21 cellular contexts compared by ENCODE assay signal in the genomic region with DNA sequence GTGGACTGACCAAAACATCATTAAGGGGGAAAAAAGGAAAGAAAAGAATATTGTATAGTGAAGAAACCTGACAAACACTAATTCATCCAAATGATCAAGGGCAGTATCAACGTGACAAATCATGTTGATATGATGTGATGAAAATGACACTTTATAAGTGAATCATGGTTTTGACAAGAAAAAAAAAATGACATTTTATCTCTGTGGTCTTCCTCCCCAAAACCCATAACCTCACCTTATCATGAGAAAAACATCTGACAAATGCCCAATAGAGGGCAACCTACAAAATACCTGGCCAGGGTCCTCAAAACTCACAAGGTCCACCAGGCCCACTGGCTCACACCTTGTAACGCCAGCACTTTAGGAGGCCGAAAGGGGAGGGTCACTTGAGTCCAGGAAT. TPM values are rescaled to one million over a fixed set of nuclear protein-coding genes. Genes with fewer than 3 reads are reported as not detected.
A peak's percentile ranks its signal among the peaks of the same experiment; 100 is the strongest.
DNase-seq lines count a peak whose midpoint lies in the region; ATAC-seq and TF ChIP-seq lines count a peak whose summit lies in the region.
"Had no signal": no experiment of that assay in that cellular context is flagged by ENCODE, and none has a peak within 500 bp of the region (broad histone marks: within the 10 kb centered on the region; RNA-seq: fewer than 3 reads in every experiment).

No MANE protein-coding gene starts in this region.

- H3K27me3 ChIP-seq in OCI-LY3 (ENCODE audit: low read depth, low read length) (no peaks in the 10 kb centered on the region), dorsolateral prefrontal cortex (no peaks in the 10 kb centered on the region), colonic mucosa (no peaks in the 10 kb centered on the region)
- H3K27me3 ChIP-seq: uterus had no signal

- H3K4me1 ChIP-seq in OCI-LY3 (ENCODE audit: low read length): peaks cover 33% of the 10 kb centered on the region
- peaks cover 4% of the 10 kb centered on the region for H3K4me1 ChIP-seq in colonic mucosa
- H3K4me1 ChIP-seq: prostate gland, uterus had no signal

- peak overlapping the region; percentile 5 for H3K27ac Mint-ChIP-seq in activated T-cell treated with anti-CD3 and anti-CD28 coated beads, Interleukin-2, amount 50 U/mL, for 24 hours
- peak overlapping the region; percentile 37 for H3K27ac Mint-ChIP-seq in stimulated activated naive B cell treated with anti-CD40 and anti-IgM and Interleukin-4, amounts not matched to agents 10 μg/mL and 1 μg/mL and 100 μg/mL, for 72 hours

- H3K4me3 ChIP-seq in OCI-LY3 (ENCODE audit: low read length): no peak overlapping the region
- no peak overlapping the region for H3K4me3 ChIP-seq in dorsolateral prefrontal cortex
- H3K4me3 ChIP-seq in colonic mucosa: no peak overlapping the region
- H3K4me3 ChIP-seq: HAP-1, lung, prostate gland, skin epidermis, uterus had no signal

- H3K9me3 ChIP-seq in OCI-LY3 (ENCODE audit: insufficient read depth, low read length) (no peaks in the 10 kb centered on the region), colonic mucosa (no peaks in the 10 kb centered on the region)
- H3K9me3 ChIP-seq: HAP-1, prostate gland, uterus had no signal

- H3K9ac ChIP-seq in OCI-LY3 (ENCODE audit: low read length) (no peak overlapping the region), colonic mucosa (ENCODE audit: low read depth in 2 of 2, low read length in 2 of 2) (no peak overlapping the region)

- H3K79me2 ChIP-seq in OCI-LY3 (ENCODE audit: low read length): peaks cover 98% of the 10 kb centered on the region

- H3K4me3 Mint-ChIP-seq in activated T-cell treated with anti-CD3 and anti-CD28 coated beads, Interleukin-2, amount 50 U/mL, for 24 hours: no peak overlapping the region
- no peak overlapping the region for H3K4me3 Mint-ChIP-seq in stimulated activated naive B cell treated with anti-CD40 and anti-IgM and Interleukin-4, amounts not matched to agents 10 μg/mL and 1 μg/mL and 100 μg/mL, for 72 hours
- H3K4me3 Mint-ChIP-seq: IgD-negative memory B cell; naive thymus-derived CD4-positive, alpha-beta T cell had no signal

- H3K4me2 ChIP-seq in OCI-LY3 (ENCODE audit: low read length): no peak overlapping the region

- no peak for ATAC-seq in stimulated activated naive B cell treated with anti-CD40 and anti-IgM and Interleukin-4, amounts not matched to agents 10 μg/mL and 1 μg/mL and 100 μg/mL, for 72 hours (replicated peaks)
- no peak for ATAC-seq in HG02885 (IDR thresholded peaks at IDR 0.05; ENCODE audit: poor library complexity, unreplicated experiment)
- ATAC-seq: naive thymus-derived CD4-positive, alpha-beta T cell had no signal

- H2AFZ ChIP-seq in OCI-LY3 (ENCODE audit: low read depth, low read length): no peak overlapping the region

- H3K36me3 Mint-ChIP-seq in activated T-cell treated with anti-CD3 and anti-CD28 coated beads, Interleukin-2, amount 50 U/mL, for 24 hours (ENCODE audit: low read depth): peaks cover 28% of the 10 kb centered on the region
- H3K36me3 Mint-ChIP-seq in stimulated activated naive B cell treated with anti-CD40 and anti-IgM and Interleukin-4, amounts not matched to agents 10 μg/mL and 1 μg/mL and 100 μg/mL, for 72 hours: peaks cover 17 to 20% of the 10 kb centered on the region in 2 donors

- H3K9me3 Mint-ChIP-seq in activated T-cell treated with anti-CD3 and anti-CD28 coated beads, Interleukin-2, amount 50 U/mL, for 24 hours: no peaks in the 10 kb centered on the region
- no peaks in the 10 kb centered on the region for H3K9me3 Mint-ChIP-seq in stimulated activated naive B cell treated with anti-CD40 and anti-IgM and Interleukin-4, amounts not matched to agents 10 μg/mL and 1 μg/mL and 100 μg/mL, for 72 hours
- H3K9me3 Mint-ChIP-seq: IgD-negative memory B cell had no signal

- no peak overlapping the region for H3K27ac ChIP-seq in OCI-LY3 (ENCODE audit: low read length)
- H3K27ac ChIP-seq in dorsolateral prefrontal cortex: peak overlapping the region in 56 of 59 donors; percentile 10 to 99 (median 91)
- no peak overlapping the region for H3K27ac ChIP-seq in colonic mucosa
- H3K27ac ChIP-seq: prostate gland, skin epidermis had no signal

- H3K4me1 Mint-ChIP-seq in activated T-cell treated with anti-CD3 and anti-CD28 coated beads, Interleukin-2, amount 50 U/mL, for 24 hours (ENCODE audit: low read depth): peaks cover 67% of the 10 kb centered on the region
- H3K4me1 Mint-ChIP-seq in stimulated activated naive B cell treated with anti-CD40 and anti-IgM and Interleukin-4, amounts not matched to agents 10 μg/mL and 1 μg/mL and 100 μg/mL, for 72 hours: peaks cover 40 to 56% of the 10 kb centered on the region in 2 donors

- TF ChIP-seq CTCF in OCI-LY3 (IDR thresholded peaks at IDR 0.05; ENCODE audit: low read depth, low read length) (peak; percentile 24), dorsolateral prefrontal cortex (IDR thresholded peaks at IDR 0.05 in 54 of 56, conservative IDR thresholded peaks at IDR 0.05 in 2 of 56; ENCODE audit: low read depth in 1 of 56, partially characterized antibody in 56 of 56) (peak in 1 of 56 donors; percentile 4), colonic mucosa (IDR thresholded peaks at IDR 0.05) (no peak)

- no peaks in the 10 kb centered on the region for H3K27me3 Mint-ChIP-seq in activated T-cell treated with anti-CD3 and anti-CD28 coated beads, Interleukin-2, amount 50 U/mL, for 24 hours
- H3K27me3 Mint-ChIP-seq in stimulated activated naive B cell treated with anti-CD40 and anti-IgM and Interleukin-4, amounts not matched to agents 10 μg/mL and 1 μg/mL and 100 μg/mL, for 72 hours: no peaks in the 10 kb centered on the region
- H3K27me3 Mint-ChIP-seq: IgD-negative memory B cell; naive thymus-derived CD4-positive, alpha-beta T cell had no signal

- H3K36me3 ChIP-seq in OCI-LY3 (replicated peaks; ENCODE audit: low read depth, low read length) (no peaks in the 10 kb centered on the region), colonic mucosa (no peaks in the 10 kb centered on the region)
- H3K36me3 ChIP-seq: HAP-1, prostate gland, uterus had no signal

- intact Hi-C loops in dorsolateral prefrontal cortex (cut with DNase I): no loop called here
- intact Hi-C loops in posterior vena cava (cut with DNase I): no loop called here
- intact Hi-C loops in colonic mucosa (cut with DNase I): no loop called here

- no peak for DNase-seq in activated T-cell treated with anti-CD3 and anti-CD28 coated beads, Interleukin-2, amount 50 U/mL, for 24 hours
- no peak for DNase-seq in activated T-cell treated with anti-CD3 and anti-CD28 coated beads, Interleukin-2, amount 50 U/mL, for 1 hour
- no peak for DNase-seq in dorsolateral prefrontal cortex
- DNase-seq in stimulated activated naive B cell treated with anti-CD40 and anti-IgM and Interleukin-4, amounts not matched to agents 10 μg/mL and 1 μg/mL and 100 μg/mL, for 72 hours: no peak
- DNase-seq in posterior vena cava (ENCODE audit: low spot score): no peak
- DNase-seq in colonic mucosa: no peak
- DNase-seq: activated CD4-positive, alpha-beta T cell treated with anti-CD3 and anti-CD28 coated beads, Interleukin-2, amount 50 U/mL, for 1 hour; activated naive CD4-positive, alpha-beta T cell treated with anti-CD3 and anti-CD28 coated beads, Interleukin-2, amount 50 U/mL, for 16 hours; activated T-cell treated with anti-CD3 and anti-CD28 coated beads for 4 hours; naive thymus-derived CD4-positive, alpha-beta T cell; NCI-H1694 treated with DMSO at 0.1 percent for 48 hours; NCI-H82; stimulated activated CD4-positive, alpha-beta T cell treated with anti-CD3 and anti-CD28 coated beads, Interleukin-2, amount 100 ng/mL, for 48 hours; uterus had no signal

- H4K20me1 ChIP-seq in OCI-LY3 (ENCODE audit: insufficient read depth, low read length): peaks cover 81% of the 10 kb centered on the region

RNA-seq across cellular contexts. Expression of gene TMED10, which starts 13.8 kb away (rescaled TPM):
- total RNA-seq in dorsolateral prefrontal cortex: 100 to 1,000 TPM; 120 to 287 (median 172) TPM
- 100 to 1,000 TPM; 259 to 311 TPM for total RNA-seq in posterior vena cava
- total RNA-seq in colonic mucosa: 100 to 1,000 TPM; 387 to 432 TPM

RNA-seq across cellular contexts. Expression of gene NEK9, which starts 35.8 kb away (rescaled TPM):
- 100 to 1,000 TPM in 7 of 120 experiments, 10 to 100 TPM in 113; 54.3 to 112 (median 74.8) TPM for total RNA-seq in dorsolateral prefrontal cortex
- 10 to 100 TPM; 68.7 to 86.2 TPM for total RNA-seq in posterior vena cava
- total RNA-seq in colonic mucosa: 10 to 100 TPM; 49.5 to 57.3 TPM

Comparison
In these comparisons a context has a peak if more than half of its experiments do, and no peak if none do; other contexts are left out.
1. H3K27ac ChIP-seq: peak in dorsolateral prefrontal cortex (56 of 59); none in OCI-LY3 (single experiment) and colonic mucosa (single experiment).